ENCODE assay signal across 1 cellular context in the genomic region with DNA sequence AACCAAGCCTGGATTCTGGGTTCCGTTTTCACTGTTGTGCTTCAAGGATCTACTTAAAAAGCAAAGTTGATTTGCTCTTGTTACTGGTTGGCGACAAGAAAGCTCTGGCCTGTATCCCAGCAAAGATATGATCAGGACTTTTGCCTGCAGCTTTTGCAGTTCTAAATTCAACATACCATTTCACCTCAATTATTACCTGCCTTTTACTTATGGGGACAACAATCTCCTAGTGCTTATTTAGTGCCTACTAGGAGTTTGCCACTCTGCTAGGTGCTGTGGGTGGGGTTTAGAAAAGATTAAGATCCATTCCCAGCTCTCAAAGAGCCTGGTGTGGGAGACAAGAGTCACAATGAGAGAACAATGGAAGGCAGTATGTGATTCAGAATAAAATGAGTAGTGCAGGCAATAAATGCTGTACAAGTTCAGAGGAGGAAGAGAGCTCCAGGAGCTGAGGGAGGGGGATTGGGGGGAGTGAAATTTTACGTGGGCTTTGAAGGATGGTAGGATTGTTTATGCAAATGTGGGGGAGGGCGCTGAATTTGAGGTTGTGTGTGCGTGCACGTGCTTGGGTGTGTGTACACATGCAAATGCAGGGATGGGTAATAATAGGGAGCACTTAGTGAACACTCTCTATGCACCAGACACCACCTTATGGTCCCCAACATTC.
TF ChIP-seq lines count a peak whose summit lies in the region.

No MANE protein-coding gene starts in this region.

TF ChIP-seq in SK-N-SH treated with all-trans-retinoic acid at 6 μM for 48 hours, 23 proteins besides CTCF, POLR2A, EP300 and RAD21 (continued from another document):
- TF ChIP-seq PATZ1 (CRISPR knock-in tag; IDR thresholded peaks at IDR 0.05; ENCODE audit: borderline replicate concordance) (no peak), ZNF565 (CRISPR knock-in tag; conservative IDR thresholded peaks at IDR 0.05; ENCODE audit: low read depth) (no peak), PPARA (CRISPR knock-in tag; IDR thresholded peaks at IDR 0.05; ENCODE audit: borderline replicate concordance) (no peak), TCF4 (CRISPR knock-in tag; IDR thresholded peaks at IDR 0.05; ENCODE audit: borderline replicate concordance) (no peak)
- TF ChIP-seq, protein P1, sequence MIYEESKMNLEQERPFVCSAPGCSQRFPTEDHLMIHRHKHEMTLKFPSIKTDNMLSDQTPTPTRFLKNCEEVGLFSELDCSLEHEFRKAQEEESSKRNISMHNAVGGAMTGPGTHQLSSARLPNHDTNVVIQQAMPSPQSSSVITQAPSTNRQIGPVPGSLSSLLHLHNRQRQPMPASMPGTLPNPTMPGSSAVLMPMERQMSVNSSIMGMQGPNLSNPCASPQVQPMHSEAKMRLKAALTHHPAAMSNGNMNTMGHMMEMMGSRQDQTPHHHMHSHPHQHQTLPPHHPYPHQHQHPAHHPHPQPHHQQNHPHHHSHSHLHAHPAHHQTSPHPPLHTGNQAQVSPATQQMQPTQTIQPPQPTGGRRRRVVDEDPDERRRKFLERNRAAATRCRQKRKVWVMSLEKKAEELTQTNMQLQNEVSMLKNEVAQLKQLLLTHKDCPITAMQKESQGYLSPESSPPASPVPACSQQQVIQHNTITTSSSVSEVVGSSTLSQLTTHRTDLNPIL (CRISPR knock-in tag; IDR thresholded peaks at IDR 0.05; ENCODE audit: low read depth), result no peak
